ENCODE assay signal across 11 cellular contexts in genomic region chr2:9108210-9108967, GRCh38.
A peak's percentile ranks its signal among the peaks of the same experiment; 100 is the strongest.
DNase-seq lines count a peak whose midpoint lies in the region; ATAC-seq and TF ChIP-seq lines count a peak whose summit lies in the region.
"Had no signal": no experiment of that assay in that cellular context is flagged by ENCODE, and none has a peak within 500 bp of the region (broad histone marks: within the 10 kb centered on the region; RNA-seq: fewer than 3 reads in every experiment).

No MANE protein-coding gene starts in this region.

- H3K27me3 ChIP-seq in GM23248 (replicated peaks; ENCODE audit: insufficient read depth), result no peaks in the 10 kb centered on the region

- no peaks in the 10 kb centered on the region for H3K79me2 ChIP-seq in GM23248 (ENCODE audit: insufficient read depth)

- no peaks in the 10 kb centered on the region for H3K9me2 ChIP-seq in GM23248 (ENCODE audit: insufficient read depth)

- BruUV-seq in Calu3 (replicated peaks; lab: Mats Ljungman, UMichigan), result no TSS peak

- H3K4me1 ChIP-seq in GM23248 (ENCODE audit: insufficient read depth), result peaks cover 17% of the 10 kb centered on the region

- H3K4me3 ChIP-seq in GM23248, result no peak overlapping the region

- no peak overlapping the region for H2AFZ ChIP-seq in GM23248

- no peak for TF ChIP-seq CTCF in endothelial cell (IDR thresholded peaks at IDR 0.05; ENCODE audit: unreplicated experiment)
- TF ChIP-seq CTCF in nephron (IDR thresholded peaks at IDR 0.05; ENCODE audit: unreplicated experiment in 3 of 3), result no peak
- no peak for TF ChIP-seq CTCF in Calu3 (IDR thresholded peaks at IDR 0.05; ENCODE audit: unreplicated experiment)
- no peak for TF ChIP-seq CTCF in natural killer cell (IDR thresholded peaks at IDR 0.05)

- intact Hi-C loops in Calu3 (cut with micrococcal nuclease; ENCODE audit: unreplicated experiment), result loop anchor here (5.0 kb wide), 1 partner anchor 106 kb away; the partner anchor contains the start of gene MBOAT2
- intact Hi-C loops in cardiac septum (cut with DNase I), result no loop called here
- intact Hi-C loops in natural killer cell (cut with micrococcal nuclease), result no loop called here

- no peak overlapping the region for H3K27ac ChIP-seq in GM23248

- H3F3A ChIP-seq in GM23248 (ENCODE audit: insufficient read depth), result peaks cover 9% of the 10 kb centered on the region

- H3K36me3 Mint-ChIP-seq in endothelial cell (ENCODE audit: low read depth, unreplicated experiment) (no peaks in the 10 kb centered on the region), nephron (ENCODE audit: low read depth) (no peaks in the 10 kb centered on the region), Calu3 (ENCODE audit: insufficient read depth, unreplicated experiment) (no peaks in the 10 kb centered on the region), natural killer cell (no peaks in the 10 kb centered on the region)
- H3K36me3 Mint-ChIP-seq: activated naive CD8-positive, alpha-beta T cell treated with anti-CD3 and anti-CD28 coated beads, Interleukin-2, amount 10 ng/mL, durations not matched to agents 7 days and 5 days had no signal

- WGBS in GM23248 (ENCODE audit: low coverage in 1 of 2, low lambda C conversion rate in 2 of 2, missing lambda C conversion rate in 2 of 2), 2 experiments, result 83 to 85% methylated on average over 11 of the region's 11 CpGs

- no peaks in the 10 kb centered on the region for H4K20me1 ChIP-seq in GM23248 (ENCODE audit: insufficient read depth)

- ATAC-seq in natural killer cell, result no peak

- H3K27ac Mint-ChIP-seq in endothelial cell (ENCODE audit: unreplicated experiment), result peak overlapping the region; percentile 33
- peak overlapping the region in 2 of 3 experiments; percentile 5 to 31 for H3K27ac Mint-ChIP-seq in nephron
- H3K27ac Mint-ChIP-seq in Calu3 (ENCODE audit: unreplicated experiment), result no peak overlapping the region
- H3K27ac Mint-ChIP-seq in natural killer cell, result no peak overlapping the region
- H3K27ac Mint-ChIP-seq: activated naive CD8-positive, alpha-beta T cell treated with anti-CD3 and anti-CD28 coated beads, Interleukin-2, amount 10 ng/mL, durations not matched to agents 7 days and 5 days; B cell had no signal

- CTCF ChIA-PET in Calu3 (lab: Charles Lee), result interaction anchor here (0.9 kb wide), 1 partner anchor 31 kb away, joined by 3 read pairs; no protein-coding TSS in a partner anchor

- H3K9ac ChIP-seq in GM23248, result no peak overlapping the region

- H3K27me3 Mint-ChIP-seq in endothelial cell (ENCODE audit: unreplicated experiment) (peaks cover 10% of the 10 kb centered on the region), nephron (ENCODE audit: low read depth) (peaks cover 38% of the 10 kb centered on the region), Calu3 (ENCODE audit: unreplicated experiment) (no peaks in the 10 kb centered on the region), natural killer cell (ENCODE audit: low read depth in 2 of 2) (peaks cover 0 to 8% of the 10 kb centered on the region in 2 donors)
- H3K27me3 Mint-ChIP-seq: activated naive CD8-positive, alpha-beta T cell treated with anti-CD3 and anti-CD28 coated beads, Interleukin-2, amount 10 ng/mL, durations not matched to agents 7 days and 5 days had no signal

- H3K4me2 ChIP-seq in GM23248 (ENCODE audit: unreplicated experiment), result no peak overlapping the region

- H3K4me1 Mint-ChIP-seq in endothelial cell (ENCODE audit: unreplicated experiment) (peaks cover 18% of the 10 kb centered on the region), nephron (peaks cover 37% of the 10 kb centered on the region), Calu3 (ENCODE audit: low read depth, unreplicated experiment) (peaks cover 33% of the 10 kb centered on the region), natural killer cell (peaks cover 1% of the 10 kb centered on the region in 2 donors)
- H3K4me1 Mint-ChIP-seq: activated naive CD8-positive, alpha-beta T cell treated with anti-CD3 and anti-CD28 coated beads, Interleukin-2, amount 10 ng/mL, durations not matched to agents 7 days and 5 days; B cell had no signal

- in situ Hi-C loops in GM23248 (cut with MboI), result no loop called here

- H3K9me3 Mint-ChIP-seq in endothelial cell (ENCODE audit: unreplicated experiment) (no peaks in the 10 kb centered on the region), nephron (no peaks in the 10 kb centered on the region), Calu3 (ENCODE audit: low read depth, unreplicated experiment) (no peaks in the 10 kb centered on the region), natural killer cell (no peaks in the 10 kb centered on the region)
- H3K9me3 Mint-ChIP-seq: activated naive CD8-positive, alpha-beta T cell treated with anti-CD3 and anti-CD28 coated beads, Interleukin-2, amount 10 ng/mL, durations not matched to agents 7 days and 5 days had no signal

- DNase-seq in ELF-1 (ENCODE audit: low read depth, low spot score), result peak; percentile 77
- peak; percentile 3 for DNase-seq in NCI-H2196 treated with DMSO at 0.1 percent for 48 hours (lab: John Stamatoyannopoulos, UW; ENCODE audit: unreplicated experiment)
- no peak for DNase-seq in endothelial cell (ENCODE audit: low spot score)
- DNase-seq in Calu3, result no peak
- no peak for DNase-seq in cardiac septum (ENCODE audit: low spot score)
- no peak for DNase-seq in natural killer cell
- no peak for DNase-seq in GM23248
- DNase-seq: activated naive CD8-positive, alpha-beta T cell treated with anti-CD3 and anti-CD28 coated beads, Interleukin-2, amount 10 ng/mL, durations not matched to agents 7 days and 5 days; MM.1S had no signal

- no peaks in the 10 kb centered on the region for H3K9me3 ChIP-seq in GM23248 (ENCODE audit: low read depth)

- no peaks in the 10 kb centered on the region for H3K36me3 ChIP-seq in GM23248 (ENCODE audit: low read depth)

- no peak overlapping the region for H3K4me3 Mint-ChIP-seq in endothelial cell (ENCODE audit: unreplicated experiment)
- H3K4me3 Mint-ChIP-seq in nephron, result no peak overlapping the region
- no peak overlapping the region for H3K4me3 Mint-ChIP-seq in Calu3 (ENCODE audit: low read depth, unreplicated experiment)
- no peak overlapping the region for H3K4me3 Mint-ChIP-seq in natural killer cell
- H3K4me3 Mint-ChIP-seq: activated naive CD8-positive, alpha-beta T cell treated with anti-CD3 and anti-CD28 coated beads, Interleukin-2, amount 10 ng/mL, durations not matched to agents 7 days and 5 days; B cell had no signal

Comparison
In these comparisons a context has a peak if more than half of its experiments do, and no peak if none do; other contexts are left out.
1. DNase-seq: peak in ELF-1 (single experiment) and NCI-H2196 treated with DMSO at 0.1 percent for 48 hours (single experiment); none in endothelial cell (single experiment), Calu3 (single experiment), cardiac septum (single experiment), natural killer cell (single experiment) and GM23248 (single experiment).
2. H3K27ac Mint-ChIP-seq: peak in endothelial cell (single experiment) and nephron (2 of 3); none in Calu3 (single experiment) and natural killer cell (0 of 2).